19 cellular contexts compared by ENCODE assay signal in the genomic region with DNA sequence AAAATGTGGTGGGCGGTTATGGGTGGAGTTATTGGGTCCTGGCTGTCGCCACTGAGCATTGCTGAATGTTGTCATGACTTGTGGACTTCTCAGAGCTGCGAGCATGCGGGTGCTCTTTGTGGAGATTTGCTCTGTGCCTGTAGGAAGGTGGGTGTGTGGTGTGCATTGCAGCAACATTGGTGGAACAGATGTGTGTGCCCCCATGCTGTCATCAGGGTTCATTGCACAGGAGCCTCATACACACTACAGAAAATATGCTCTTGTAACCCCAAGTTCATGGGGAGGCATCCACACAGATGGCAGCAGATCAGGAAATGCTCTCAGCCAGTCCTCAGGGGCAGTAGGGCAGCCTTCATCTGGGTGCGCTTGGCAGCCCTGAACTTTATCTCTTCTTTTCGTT. TPM values are rescaled to one million over a fixed set of nuclear protein-coding genes. Genes with fewer than 3 reads are reported as not detected.
DNase-seq lines count a peak whose midpoint lies in the region; ATAC-seq and TF ChIP-seq lines count a peak whose summit lies in the region.
"Had no signal": no experiment of that assay in that cellular context is flagged by ENCODE, and none has a peak within 500 bp of the region (broad histone marks: within the 10 kb centered on the region; RNA-seq: fewer than 3 reads in every experiment).

No MANE protein-coding gene starts in this region.

- H3K4me1 ChIP-seq in stomach: peaks cover 0 to 18% (median 0%) of the 10 kb centered on the region in 4 donors

- peaks cover 5% of the 10 kb centered on the region for H3K4me1 Mint-ChIP-seq in activated naive CD8-positive, alpha-beta T cell treated with anti-CD3 and anti-CD28 coated beads, Interleukin-2, amount 10 ng/mL, durations not matched to agents 7 days and 5 days
- H3K4me1 Mint-ChIP-seq in activated naive CD8-positive, alpha-beta T cell treated with anti-CD3 and anti-CD28 coated beads for 36 hours: peaks cover 5% of the 10 kb centered on the region
- H3K4me1 Mint-ChIP-seq: activated B cell treated with CpG ODN at 0.5 μM for 24 hours had no signal

- H3K9me3 Mint-ChIP-seq in activated naive CD8-positive, alpha-beta T cell treated with anti-CD3 and anti-CD28 coated beads, Interleukin-2, amount 10 ng/mL, durations not matched to agents 7 days and 5 days: no peaks in the 10 kb centered on the region
- H3K9me3 Mint-ChIP-seq in activated naive CD8-positive, alpha-beta T cell treated with anti-CD3 and anti-CD28 coated beads for 36 hours: no peaks in the 10 kb centered on the region
- H3K9me3 Mint-ChIP-seq: activated B cell treated with CpG ODN at 0.5 μM for 24 hours, immature natural killer cell had no signal

- H3K27me3 ChIP-seq in stomach: no peaks in the 10 kb centered on the region
- H3K27me3 ChIP-seq: adrenal gland, tibial nerve had no signal

- 85 to 93% (median 89%) methylated on average over 6 of the region's 6 CpGs for WGBS in stomach, 5 donors

- TF ChIP-seq POLR2A in erythroblast (IDR thresholded peaks at IDR 0.05; ENCODE audit: low read length) (no peak), stomach (IDR thresholded peaks at IDR 0.05) (no peak)

- no peak overlapping the region for H3K4me3 Mint-ChIP-seq in activated naive CD8-positive, alpha-beta T cell treated with anti-CD3 and anti-CD28 coated beads, Interleukin-2, amount 10 ng/mL, durations not matched to agents 7 days and 5 days
- H3K4me3 Mint-ChIP-seq in activated naive CD8-positive, alpha-beta T cell treated with anti-CD3 and anti-CD28 coated beads for 36 hours: no peak overlapping the region
- H3K4me3 Mint-ChIP-seq: activated B cell treated with CpG ODN at 0.5 μM for 24 hours, immature natural killer cell had no signal

- H3K27me3 Mint-ChIP-seq in activated naive CD8-positive, alpha-beta T cell treated with anti-CD3 and anti-CD28 coated beads, Interleukin-2, amount 10 ng/mL, durations not matched to agents 7 days and 5 days: no peaks in the 10 kb centered on the region
- H3K27me3 Mint-ChIP-seq in activated naive CD8-positive, alpha-beta T cell treated with anti-CD3 and anti-CD28 coated beads for 36 hours: no peaks in the 10 kb centered on the region
- H3K27me3 Mint-ChIP-seq: activated B cell treated with CpG ODN at 0.5 μM for 24 hours had no signal

- H3K27ac Mint-ChIP-seq in activated naive CD8-positive, alpha-beta T cell treated with anti-CD3 and anti-CD28 coated beads, Interleukin-2, amount 10 ng/mL, durations not matched to agents 7 days and 5 days: peak overlapping the region; percentile 2
- H3K27ac Mint-ChIP-seq in activated naive CD8-positive, alpha-beta T cell treated with anti-CD3 and anti-CD28 coated beads for 36 hours: no peak overlapping the region
- H3K27ac Mint-ChIP-seq: activated B cell treated with CpG ODN at 0.5 μM for 24 hours had no signal

- ATAC-seq in activated naive CD8-positive, alpha-beta T cell treated with anti-CD3 and anti-CD28 coated beads, Interleukin-2, amount 10 ng/mL, durations not matched to agents 7 days and 5 days (ENCODE audit: low read depth): no peak
- no peak for ATAC-seq in HG03469 (IDR thresholded peaks at IDR 0.05; ENCODE audit: unreplicated experiment)

- POLR2A ChIA-PET in activated naive CD8-positive, alpha-beta T cell treated with anti-CD3 and anti-CD28 coated beads, Interleukin-2, amount 10 ng/mL, durations not matched to agents 7 days and 5 days (lab: Charles Lee): interaction anchor here (1.8 kb wide), 1 partner anchor 46 kb away, joined by 5 read pairs; no protein-coding TSS in a partner anchor

- intact Hi-C loops in head of caudate nucleus (cut with DNase I): no loop called here
- intact Hi-C loops in stomach (cut with DNase I; ENCODE audit: low total_unique reads): no loop called here

- peaks cover 13 to 87% (median 75%) of the 10 kb centered on the region in 4 donors for H3K36me3 ChIP-seq in stomach

- no peak overlapping the region for H3K4me3 ChIP-seq in stomach
- H3K4me3 ChIP-seq: adrenal gland, SK-N-MC, tibial nerve had no signal

- peaks cover 11% of the 10 kb centered on the region for H3K36me3 Mint-ChIP-seq in activated naive CD8-positive, alpha-beta T cell treated with anti-CD3 and anti-CD28 coated beads, Interleukin-2, amount 10 ng/mL, durations not matched to agents 7 days and 5 days
- peaks cover 13% of the 10 kb centered on the region for H3K36me3 Mint-ChIP-seq in activated naive CD8-positive, alpha-beta T cell treated with anti-CD3 and anti-CD28 coated beads for 36 hours

- no peak for DNase-seq in activated naive CD8-positive, alpha-beta T cell treated with anti-CD3 and anti-CD28 coated beads, Interleukin-2, amount 10 ng/mL, durations not matched to agents 7 days and 5 days
- no peak for DNase-seq in activated naive CD8-positive, alpha-beta T cell treated with anti-CD3 and anti-CD28 coated beads for 36 hours
- peak; percentile 60 for DNase-seq in NCI-H69 (lab: John Stamatoyannopoulos, UW)
- peak; percentile 11 to 27 for DNase-seq in erythroblast (lab: John Stamatoyannopoulos, UW)
- no peak for DNase-seq in head of caudate nucleus
- DNase-seq in stimulated activated naive CD4-positive, alpha-beta T cell (lab: John Stamatoyannopoulos, UW): no peak
- DNase-seq in stomach: no peak
- DNase-seq: activated B cell treated with CpG ODN at 0.5 μM for 24 hours; activated CD8-positive, alpha-beta memory T cell treated with anti-CD3 and anti-CD28 coated beads, Interleukin-2, amount 50 U/mL, for 48 hours; GOT3; immature natural killer cell; NK-92 treated with Interleukin-12 subunit alpha and Interleukin-12 subunit beta, amount 100 ng/mL, for 24 hours; posterior cingulate gyrus; stimulated activated CD4-positive, alpha-beta T cell treated with anti-CD3 and anti-CD28 coated beads, Interleukin-15, amount 100 ng/mL, for 24 hours had no signal

- TF ChIP-seq CTCF in stomach (IDR thresholded peaks at IDR 0.05): no peak

- no peaks in the 10 kb centered on the region for H3K9me3 ChIP-seq in stomach
- H3K9me3 ChIP-seq: adrenal gland, tibial nerve had no signal

- no peak for TF ChIP-seq EP300 in stomach (IDR thresholded peaks at IDR 0.05)

- no peak overlapping the region for H3K27ac ChIP-seq in stomach
- H3K27ac ChIP-seq: KMS-11, tibial nerve had no signal

RNA-seq across cellular contexts. Expression of a gene that starts 55.9 kb away (rescaled TPM):
- 10 to 100 TPM; 27.9 to 29.5 TPM for total RNA-seq in activated naive CD8-positive, alpha-beta T cell treated with anti-CD3 and anti-CD28 coated beads, Interleukin-2, amount 10 ng/mL, durations not matched to agents 7 days and 5 days
- 10 to 100 TPM; 14.6 to 15.6 TPM for total RNA-seq in activated naive CD8-positive, alpha-beta T cell treated with anti-CD3 and anti-CD28 coated beads for 36 hours
- total RNA-seq in stomach: 10 to 100 TPM; 15.2 to 58.0 (median 22.8) TPM
- 10 to 100 TPM; 14.2 to 17.5 (median 15.6) TPM for polyA plus RNA-seq in stomach

Comparison
In these comparisons a context has a peak if more than half of its experiments do, and no peak if none do; other contexts are left out.
1. DNase-seq: peak in NCI-H69 (single experiment) and erythroblast (2 of 2); none in activated naive CD8-positive, alpha-beta T cell treated with anti-CD3 and anti-CD28 coated beads, Interleukin-2, amount 10 ng/mL, durations not matched to agents 7 days and 5 days (single experiment), activated naive CD8-positive, alpha-beta T cell treated with anti-CD3 and anti-CD28 coated beads for 36 hours (single experiment), head of caudate nucleus (0 of 42), stimulated activated naive CD4-positive, alpha-beta T cell (0 of 6) and stomach (single experiment).